In genomic region chr3:18572809-18573208, GRCh38 we compare ENCODE assay signal across 21 cellular contexts.
DNase-seq lines count a peak whose midpoint lies in the region; ATAC-seq and TF ChIP-seq lines count a peak whose summit lies in the region.
"Had no signal": no experiment of that assay in that cellular context is flagged by ENCODE, and none has a peak within 500 bp of the region (broad histone marks: within the 10 kb centered on the region; RNA-seq: fewer than 3 reads in every experiment).

No MANE protein-coding gene starts in this region.

- no peaks in the 10 kb centered on the region for H3K27me3 ChIP-seq in lower lobe of right lung (ENCODE audit: low read depth)
- H3K27me3 ChIP-seq: BE2C, MG63 had no signal

- peaks cover 28% of the 10 kb centered on the region for H3K4me1 Mint-ChIP-seq in activated T-cell treated with anti-CD3 and anti-CD28 coated beads, Interleukin-2, amount 50 U/mL, for 24 hours (ENCODE audit: low read depth)
- H3K4me1 Mint-ChIP-seq in activated T-helper 2 cell treated with anti-CD3 and anti-CD28 coated beads, Interferon-gamma antibody, Interleukin-2, Interleukin-4, amounts not matched to agents 10 μg/mL and 5 μg/mL and 100 μg/mL, durations not matched to agents 14 hours and 24 hours and 36 hours (ENCODE audit: low read depth) = peaks cover 17% of the 10 kb centered on the region
- H3K4me1 Mint-ChIP-seq: IgD-negative memory B cell had no signal

- H3K27ac ChIP-seq in lower lobe of right lung = no peak overlapping the region

- H3K4me3 Mint-ChIP-seq in activated T-cell treated with anti-CD3 and anti-CD28 coated beads, Interleukin-2, amount 50 U/mL, for 24 hours = no peak overlapping the region
- no peak overlapping the region for H3K4me3 Mint-ChIP-seq in activated T-helper 2 cell treated with anti-CD3 and anti-CD28 coated beads, Interferon-gamma antibody, Interleukin-2, Interleukin-4, amounts not matched to agents 10 μg/mL and 5 μg/mL and 100 μg/mL, durations not matched to agents 14 hours and 24 hours and 36 hours (ENCODE audit: low read depth)
- H3K4me3 Mint-ChIP-seq: CD4-positive, CD25-positive, alpha-beta regulatory T cell; IgD-negative memory B cell had no signal

- H3K36me3 Mint-ChIP-seq in activated T-cell treated with anti-CD3 and anti-CD28 coated beads, Interleukin-2, amount 50 U/mL, for 24 hours (ENCODE audit: low read depth) = no peaks in the 10 kb centered on the region
- peaks cover 13% of the 10 kb centered on the region for H3K36me3 Mint-ChIP-seq in activated T-helper 2 cell treated with anti-CD3 and anti-CD28 coated beads, Interferon-gamma antibody, Interleukin-2, Interleukin-4, amounts not matched to agents 10 μg/mL and 5 μg/mL and 100 μg/mL, durations not matched to agents 14 hours and 24 hours and 36 hours (ENCODE audit: low read depth)
- H3K36me3 Mint-ChIP-seq: CD4-positive, CD25-positive, alpha-beta regulatory T cell had no signal

- no peaks in the 10 kb centered on the region for H3K27me3 Mint-ChIP-seq in activated T-cell treated with anti-CD3 and anti-CD28 coated beads, Interleukin-2, amount 50 U/mL, for 24 hours
- no peaks in the 10 kb centered on the region for H3K27me3 Mint-ChIP-seq in activated T-helper 2 cell treated with anti-CD3 and anti-CD28 coated beads, Interferon-gamma antibody, Interleukin-2, Interleukin-4, amounts not matched to agents 10 μg/mL and 5 μg/mL and 100 μg/mL, durations not matched to agents 14 hours and 24 hours and 36 hours (ENCODE audit: low read depth)
- H3K27me3 Mint-ChIP-seq: CD4-positive, CD25-positive, alpha-beta regulatory T cell had no signal

- no peak overlapping the region for H3K4me3 ChIP-seq in lower lobe of right lung
- H3K4me3 ChIP-seq: MG63 had no signal

- ATAC-seq in lower lobe of right lung (no peak), HG02763 (IDR thresholded peaks at IDR 0.05; ENCODE audit: unreplicated experiment) (no peak)

- intact Hi-C loops in activated T-helper 2 cell treated with anti-CD3 and anti-CD28 coated beads, Interferon-gamma antibody, Interleukin-2, Interleukin-4, amounts not matched to agents 10 μg/mL and 5 μg/mL and 100 μg/mL, durations not matched to agents 14 hours and 24 hours and 36 hours (cut with micrococcal nuclease) = no loop called here
- intact Hi-C loops in lower lobe of right lung (cut with DNase I) = no loop called here

- no peaks in the 10 kb centered on the region for H3K4me1 ChIP-seq in lower lobe of right lung
- H3K4me1 ChIP-seq: BE2C, Caco-2 had no signal

- no peak for TF ChIP-seq CTCF in lower lobe of right lung (IDR thresholded peaks at IDR 0.05)

- H3K36me3 ChIP-seq in lower lobe of right lung = no peaks in the 10 kb centered on the region
- H3K36me3 ChIP-seq: BE2C, MG63 had no signal

- peak overlapping the region; percentile 2 for H3K27ac Mint-ChIP-seq in activated T-cell treated with anti-CD3 and anti-CD28 coated beads, Interleukin-2, amount 50 U/mL, for 24 hours
- H3K27ac Mint-ChIP-seq in activated T-helper 2 cell treated with anti-CD3 and anti-CD28 coated beads, Interferon-gamma antibody, Interleukin-2, Interleukin-4, amounts not matched to agents 10 μg/mL and 5 μg/mL and 100 μg/mL, durations not matched to agents 14 hours and 24 hours and 36 hours = peak overlapping the region; percentile 37
- H3K27ac Mint-ChIP-seq: CD4-positive, CD25-positive, alpha-beta regulatory T cell; IgD-negative memory B cell had no signal

- peaks cover 9% of the 10 kb centered on the region for H3K9me3 Mint-ChIP-seq in activated T-cell treated with anti-CD3 and anti-CD28 coated beads, Interleukin-2, amount 50 U/mL, for 24 hours
- no peaks in the 10 kb centered on the region for H3K9me3 Mint-ChIP-seq in activated T-helper 2 cell treated with anti-CD3 and anti-CD28 coated beads, Interferon-gamma antibody, Interleukin-2, Interleukin-4, amounts not matched to agents 10 μg/mL and 5 μg/mL and 100 μg/mL, durations not matched to agents 14 hours and 24 hours and 36 hours
- H3K9me3 Mint-ChIP-seq: IgD-negative memory B cell had no signal

- DNase-seq in NCI-H2029 treated with DMSO at 0.1 percent for 48 hours (lab: John Stamatoyannopoulos, UW) (peak; percentile 46), NCI-H2029 (lab: John Stamatoyannopoulos, UW) (no peak), NCI-H774 (lab: John Stamatoyannopoulos, UW) (peak; percentile 71), lower lobe of right lung (no peak)
- DNase-seq in activated T-cell treated with anti-CD3 and anti-CD28 coated beads, Interleukin-2, amount 50 U/mL, for 24 hours = no peak
- DNase-seq in activated T-cell treated with anti-CD3 and anti-CD28 coated beads, Interleukin-2, amount 50 U/mL, for 1 hour = no peak
- DNase-seq in activated T-helper 2 cell treated with anti-CD3 and anti-CD28 coated beads, Interferon-gamma antibody, Interleukin-2, Interleukin-4, amounts not matched to agents 10 μg/mL and 5 μg/mL and 100 μg/mL, durations not matched to agents 14 hours and 24 hours and 36 hours (ENCODE audit: low spot score) = no peak
- DNase-seq: BE2C; Caco-2; CD4-positive, CD25-positive, alpha-beta regulatory T cell; GF-D8; HCEC 1CT; Karpas-422; MG63; NCI-H1092; NCI-H1694; NK-92 treated with Interleukin-12 subunit alpha and Interleukin-12 subunit beta, amount 100 ng/mL, for 24 hours; Right ventricle myocardium superior; SW 1271 had no signal

- no peaks in the 10 kb centered on the region for H3K9me3 ChIP-seq in lower lobe of right lung
- H3K9me3 ChIP-seq: BE2C, Caco-2, MG63 had no signal

Comparison
In these comparisons a context has a peak if more than half of its experiments do, and no peak if none do; other contexts are left out.
1. DNase-seq: peak in NCI-H2029 treated with DMSO at 0.1 percent for 48 hours (single experiment) and NCI-H774 (single experiment); none in NCI-H2029 (single experiment), activated T-cell treated with anti-CD3 and anti-CD28 coated beads, Interleukin-2, amount 50 U/mL, for 24 hours (single experiment), activated T-cell treated with anti-CD3 and anti-CD28 coated beads, Interleukin-2, amount 50 U/mL, for 1 hour (single experiment), activated T-helper 2 cell treated with anti-CD3 and anti-CD28 coated beads, Interferon-gamma antibody, Interleukin-2, Interleukin-4, amounts not matched to agents 10 μg/mL and 5 μg/mL and 100 μg/mL, durations not matched to agents 14 hours and 24 hours and 36 hours (single experiment) and lower lobe of right lung (single experiment).